Comparison of ENCODE assay signal across 20 cellular contexts in the genomic region with DNA sequence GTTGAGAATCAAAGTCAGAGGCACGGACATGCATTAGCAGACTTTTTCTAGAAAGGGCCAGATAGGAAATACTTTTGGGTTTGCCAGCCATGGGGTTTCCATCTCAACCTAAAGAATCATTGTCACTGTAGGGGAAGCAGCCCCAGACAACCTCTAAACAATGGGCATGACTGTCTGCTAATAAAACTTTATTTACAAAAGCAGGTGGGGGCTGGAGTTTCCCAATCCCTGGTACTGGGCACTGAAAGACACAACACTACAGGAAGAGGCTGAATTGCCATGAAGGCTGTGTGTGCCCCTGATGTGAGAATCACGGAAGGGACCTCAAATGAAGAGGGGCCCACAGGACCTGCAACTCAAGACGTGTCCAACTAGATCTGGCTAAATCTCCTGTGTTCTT.
A peak's percentile ranks its signal among the peaks of the same experiment; 100 is the strongest.
DNase-seq lines count a peak whose midpoint lies in the region; ATAC-seq, FAIRE-seq and TF ChIP-seq lines count a peak whose summit lies in the region.
"Had no signal": no experiment of that assay in that cellular context is flagged by ENCODE, and none has a peak within 500 bp of the region (broad histone marks: within the 10 kb centered on the region; RNA-seq: fewer than 3 reads in every experiment).

No MANE protein-coding gene starts in this region.

- 85% methylated on average over 3 of the region's 3 CpGs for WGBS in HUES64
- 88% methylated on average over 3 of the region's 3 CpGs for WGBS in K562 (ENCODE audit: insufficient coverage, low coverage, missing lambda C conversion rate)
- WGBS in esophagus squamous epithelium, 2 donors: 92 to 100% methylated on average over 3 of the region's 3 CpGs

- peak overlapping the region; percentile 68 for H3K27ac Mint-ChIP-seq in activated T-cell treated with anti-CD3 and anti-CD28 coated beads, Interleukin-2, amount 50 U/mL, for 24 hours
- H3K27ac Mint-ChIP-seq in natural killer cell treated with Interleukin-12 subunit alpha and Interleukin-12 subunit beta and Interleukin-15 and Interleukin-18, amount 100 ng/mL, for 72 hours: peak overlapping the region; percentile 37 to 53

- CTCF ChIA-PET in K562 (lab: Yijun Ruan, JAX; ENCODE audit: low intra/inter-chr PET ratio): no interaction called here

- H3K27ac ChIP-seq in HUES64 (ENCODE audit: low read depth, low read length): peak overlapping the region; percentile 89; the same call in 1 of the 2 replicates
- no peak overlapping the region for H3K27ac ChIP-seq in K562 (ENCODE audit: extremely low read depth, low read depth, low read length)
- no peak overlapping the region for H3K27ac ChIP-seq in esophagus squamous epithelium
- H3K27ac ChIP-seq: BLaER1, dorsolateral prefrontal cortex, uterus had no signal

- DNase-seq in activated T-cell treated with anti-CD3 and anti-CD28 coated beads, Interleukin-2, amount 50 U/mL, for 24 hours: no peak
- no peak for DNase-seq in activated T-cell treated with anti-CD3 and anti-CD28 coated beads for 4 hours
- DNase-seq in K562 (ENCODE audit: extremely low read depth in 1 of 4, low spot score in 3 of 4): no peak
- no peak for DNase-seq in natural killer cell treated with Interleukin-12 subunit alpha and Interleukin-12 subunit beta and Interleukin-15 and Interleukin-18, amount 100 ng/mL, for 72 hours (ENCODE audit: low spot score)
- no peak for DNase-seq in NCI-H2081 (lab: John Stamatoyannopoulos, UW)
- DNase-seq in GM03348 (ENCODE audit: low spot score): no peak
- DNase-seq in esophagus squamous epithelium (lab: John Stamatoyannopoulos, UW): no peak
- DNase-seq: activated T-cell treated with anti-CD3 and anti-CD28 coated beads, Interleukin-2, amount 50 U/mL, for 48 hours; dorsolateral prefrontal cortex; KBM-7; NCI-H1436; NCI-H2107; NCI-H446 treated with DMSO at 0.1 percent for 48 hours; PC-3; Right ventricle myocardium superior; stimulated activated CD4-positive, alpha-beta T cell treated with anti-CD3 and anti-CD28 coated beads, Interleukin-1b, Interleukin-23, amount 100 ng/mL, for 48 hours; T-helper 9 cell; uterus had no signal

- no peak for TF ChIP-seq POLR2A in K562 (conservative IDR thresholded peaks at IDR 0.05)
- no peak for TF ChIP-seq POLR2A in esophagus squamous epithelium (IDR thresholded peaks at IDR 0.05)

- no peak overlapping the region for H2AFZ ChIP-seq in K562 (ENCODE audit: low read depth, low read length)

- H3K9me3 ChIP-seq in HUES64 (ENCODE audit: insufficient read depth, low read depth, low read length): no peaks in the 10 kb centered on the region
- no peaks in the 10 kb centered on the region for H3K9me3 ChIP-seq in K562 (replicated peaks; ENCODE audit: control insufficient read depth, insufficient read depth, low read depth, low read length)
- H3K9me3 ChIP-seq in esophagus squamous epithelium: no peaks in the 10 kb centered on the region
- H3K9me3 ChIP-seq: BLaER1, uterus had no signal

- no peak for TF ChIP-seq RAD21 in K562 (CRISPR knock-in tag; conservative IDR thresholded peaks at IDR 0.05 in 1 of 2, IDR thresholded peaks at IDR 0.05 in 1 of 2)

- no peaks in the 10 kb centered on the region for H3K9me1 ChIP-seq in K562 (ENCODE audit: control insufficient read depth, insufficient read depth, low read length)

- H3K27me3 ChIP-seq in HUES64 (ENCODE audit: insufficient read depth, low read length): no peaks in the 10 kb centered on the region
- H3K27me3 ChIP-seq in K562 (ENCODE audit: control insufficient read depth in 2 of 2, insufficient read depth in 2 of 2, low read length in 2 of 2): no peaks in the 10 kb centered on the region
- H3K27me3 ChIP-seq in esophagus squamous epithelium: no peaks in the 10 kb centered on the region
- H3K27me3 ChIP-seq: BLaER1, dorsolateral prefrontal cortex, uterus had no signal

- no peak overlapping the region for H3K4me3 ChIP-seq in HUES64 (ENCODE audit: low read length)
- H3K4me3 ChIP-seq in K562: no peak overlapping the region
- no peak overlapping the region for H3K4me3 ChIP-seq in esophagus squamous epithelium
- H3K4me3 ChIP-seq: BLaER1, dorsolateral prefrontal cortex, uterus had no signal

- in situ Hi-C loops in K562 (cut with MboI): no loop called here

- POLR2A ChIA-PET in K562 (lab: Yijun Ruan, JAX): no interaction called here

- no peak overlapping the region for H3K4me2 ChIP-seq in K562 (ENCODE audit: insufficient read depth, low read length)
- H3K4me2 ChIP-seq: BLaER1 had no signal

- intact Hi-C loops in K562 (cut with micrococcal nuclease): no loop called here
- intact Hi-C loops in esophagus squamous epithelium (cut with DNase I): no loop called here

- no peaks in the 10 kb centered on the region for H3K27me3 Mint-ChIP-seq in activated T-cell treated with anti-CD3 and anti-CD28 coated beads, Interleukin-2, amount 50 U/mL, for 24 hours
- H3K27me3 Mint-ChIP-seq in natural killer cell treated with Interleukin-12 subunit alpha and Interleukin-12 subunit beta and Interleukin-15 and Interleukin-18, amount 100 ng/mL, for 72 hours: no peaks in the 10 kb centered on the region

- peaks cover 98% of the 10 kb centered on the region for H3K36me3 Mint-ChIP-seq in activated T-cell treated with anti-CD3 and anti-CD28 coated beads, Interleukin-2, amount 50 U/mL, for 24 hours (ENCODE audit: low read depth)
- peaks cover 16% of the 10 kb centered on the region for H3K36me3 Mint-ChIP-seq in natural killer cell treated with Interleukin-12 subunit alpha and Interleukin-12 subunit beta and Interleukin-15 and Interleukin-18, amount 100 ng/mL, for 72 hours

- peaks cover 32% of the 10 kb centered on the region for H3K4me1 ChIP-seq in HUES64 (ENCODE audit: insufficient read depth, low read length)
- H3K4me1 ChIP-seq in K562 (replicated peaks in 1 of 2; ENCODE audit: control insufficient read depth in 2 of 2, insufficient read depth in 2 of 2, low read length in 2 of 2): peaks cover 4 to 15% of the 10 kb centered on the region in 2 experiments; a peak in 2 of 5 replicates
- peaks cover 0 to 16% (median 4%) of the 10 kb centered on the region in 3 donors for H3K4me1 ChIP-seq in esophagus squamous epithelium
- H3K4me1 ChIP-seq: uterus had no signal

- peaks cover 65% of the 10 kb centered on the region for H3K4me1 Mint-ChIP-seq in activated T-cell treated with anti-CD3 and anti-CD28 coated beads, Interleukin-2, amount 50 U/mL, for 24 hours (ENCODE audit: low read depth)
- H3K4me1 Mint-ChIP-seq in natural killer cell treated with Interleukin-12 subunit alpha and Interleukin-12 subunit beta and Interleukin-15 and Interleukin-18, amount 100 ng/mL, for 72 hours (ENCODE audit: low read depth in 2 of 2): peaks cover 34 to 38% of the 10 kb centered on the region in 2 donors

- no peak for TF ChIP-seq EP300 in K562 (IDR thresholded peaks at IDR 0.05; ENCODE audit: low read length)

- ATAC-seq in K562: no peak
- no peak for ATAC-seq in natural killer cell treated with Interleukin-12 subunit alpha and Interleukin-12 subunit beta and Interleukin-15 and Interleukin-18, amount 100 ng/mL, for 72 hours
- ATAC-seq: PC-3 had no signal

- H3K9ac ChIP-seq in HUES64 (ENCODE audit: low read depth, low read length): no peak overlapping the region
- H3K9ac ChIP-seq in K562 (ENCODE audit: insufficient read depth in 1 of 2, low read depth in 2 of 2, low read length in 2 of 2): no peak overlapping the region
- H3K9ac ChIP-seq: BLaER1 had no signal

- H3K79me2 ChIP-seq in K562 (ENCODE audit: control insufficient read depth, insufficient read depth, low read length): no peaks in the 10 kb centered on the region

- BruUV-seq in K562 (replicated peaks; lab: Mats Ljungman, UMichigan): no TSS peak

- H4K20me1 ChIP-seq in K562 (replicated peaks; ENCODE audit: control insufficient read depth, insufficient read depth, low read length): no peaks in the 10 kb centered on the region

- no peak overlapping the region for H3K4me3 Mint-ChIP-seq in activated T-cell treated with anti-CD3 and anti-CD28 coated beads, Interleukin-2, amount 50 U/mL, for 24 hours
- no peak overlapping the region for H3K4me3 Mint-ChIP-seq in natural killer cell treated with Interleukin-12 subunit alpha and Interleukin-12 subunit beta and Interleukin-15 and Interleukin-18, amount 100 ng/mL, for 72 hours

- H3K9me3 Mint-ChIP-seq in activated T-cell treated with anti-CD3 and anti-CD28 coated beads, Interleukin-2, amount 50 U/mL, for 24 hours: no peaks in the 10 kb centered on the region
- no peaks in the 10 kb centered on the region for H3K9me3 Mint-ChIP-seq in natural killer cell treated with Interleukin-12 subunit alpha and Interleukin-12 subunit beta and Interleukin-15 and Interleukin-18, amount 100 ng/mL, for 72 hours

- TF ChIP-seq CTCF in K562 (IDR thresholded peaks at IDR 0.05 in 2 of 3, conservative IDR thresholded peaks at IDR 0.05 in 1 of 3; ENCODE audit: insufficient read depth in 2 of 3, low read depth in 1 of 3, low read length in 3 of 3) (no peak), esophagus squamous epithelium (IDR thresholded peaks at IDR 0.05) (no peak)

- FAIRE-seq in K562 (lab: Jason Lieb, UNC): no peak

- H3K36me3 ChIP-seq in HUES64 (ENCODE audit: insufficient read depth, low read length) (peaks cover 67% of the 10 kb centered on the region), K562 (ENCODE audit: control insufficient read depth, insufficient read depth, low read length) (peaks cover 64% of the 10 kb centered on the region; the same call in 2 of the 3 replicates), esophagus squamous epithelium (peaks cover 15 to 99% (median 33%) of the 10 kb centered on the region in 3 donors)
- H3K36me3 ChIP-seq: uterus had no signal

TF ChIP-seq in K562, 482 proteins besides CTCF, POLR2A, EP300 and RAD21 (continues in another document):
- TF ChIP-seq, protein P1, sequence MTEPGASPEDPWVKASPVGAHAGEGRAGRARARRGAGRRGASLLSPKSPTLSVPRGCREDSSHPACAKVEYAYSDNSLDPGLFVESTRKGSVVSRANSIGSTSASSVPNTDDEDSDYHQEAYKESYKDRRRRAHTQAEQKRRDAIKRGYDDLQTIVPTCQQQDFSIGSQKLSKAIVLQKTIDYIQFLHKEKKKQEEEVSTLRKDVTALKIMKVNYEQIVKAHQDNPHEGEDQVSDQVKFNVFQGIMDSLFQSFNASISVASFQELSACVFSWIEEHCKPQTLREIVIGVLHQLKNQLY (CRISPR knock-in tag; conservative IDR thresholded peaks at IDR 0.05): no peak
